In the genomic region with DNA sequence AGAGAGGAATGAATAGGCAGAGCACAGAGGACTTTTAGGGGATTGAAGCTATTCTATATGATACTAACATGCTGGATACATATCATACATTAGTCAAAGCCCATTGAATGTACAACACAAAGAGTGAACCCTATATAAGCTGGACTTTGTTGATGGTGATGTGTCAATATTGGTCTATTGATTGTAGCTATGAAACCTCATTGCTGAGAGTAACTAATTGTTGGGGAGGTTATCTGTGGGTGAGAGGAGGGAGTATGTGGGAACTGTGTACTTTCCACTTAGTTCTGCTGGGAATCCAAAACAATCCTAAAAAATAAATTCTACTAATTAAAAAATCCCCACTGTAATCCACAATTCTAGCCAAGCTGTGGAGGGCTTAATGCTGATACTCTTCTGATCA, we compare ENCODE assay signal across 32 cellular contexts. TPM values are rescaled to one million over a fixed set of nuclear protein-coding genes. Genes with fewer than 3 reads are reported as not detected.
"Had no signal": no experiment of that assay in that cellular context is flagged by ENCODE, and none has a peak within 500 bp of the region (broad histone marks: within the 10 kb centered on the region; RNA-seq: fewer than 3 reads in every experiment).

No MANE protein-coding gene starts in this region.

- FAIRE-seq: pancreas, urothelium cell line had no signal

- H3K27me3 ChIP-seq: neutrophil, pancreas, spleen, stomach, thyroid gland, tibial nerve, upper lobe of left lung, vagina had no signal

- H3K36me3 ChIP-seq: neutrophil, pancreas, prostate gland, spleen, stomach, thoracic aorta, thyroid gland, tibial nerve, upper lobe of left lung, vagina had no signal

- DNase-seq: naive B cell; naive thymus-derived CD8-positive, alpha-beta T cell; nephron progenitor cell; nucleus accumbens; pancreas; posterior cingulate gyrus; right cardiac atrium; spleen; stimulated activated CD4-positive, alpha-beta T cell treated with anti-CD3 and anti-CD28 coated beads, Interleukin-12 subunit alpha, Interleukin-12 subunit beta, amount 100 ng/mL, for 4 hours; stimulated activated CD4-positive, alpha-beta T cell treated with anti-CD3 and anti-CD28 coated beads, Interleukin-1b, Interleukin-23, amount 100 ng/mL, for 48 hours; stimulated activated CD4-positive, alpha-beta T cell treated with anti-CD3 and anti-CD28 coated beads, Interleukin-4, amount 100 ng/mL, for 1 hour; stimulated activated CD4-positive, alpha-beta T cell treated with anti-CD3 and anti-CD28 coated beads, Interleukin-4, amount 100 ng/mL, for 4 hours; stimulated activated naive B cell treated with anti-CD40 and anti-IgM and Interleukin-4, amounts not matched to agents 10 μg/mL and 1 μg/mL and 100 μg/mL, for 72 hours; stimulated activated naive CD4-positive, alpha-beta T cell treated with Interleukin-2 at 50 U/mL for 16 hours; stomach; thyroid gland; trophoblast cell; upper lobe of left lung had no signal

- H3K4me3 ChIP-seq: pancreas, prostate gland, skin epidermis, smooth muscle cell, spleen, stomach, thoracic aorta, thyroid gland, tibial nerve, upper lobe of left lung, vagina had no signal

- H3K9me3 ChIP-seq: neutrophil, prostate gland, thyroid gland, vagina had no signal

- H3K27ac ChIP-seq: neutrophil, pancreas, prostate gland, skin epidermis, spleen, stomach, thoracic aorta, thyroid gland, tibial nerve, upper lobe of left lung, vagina had no signal

- ATAC-seq: naive thymus-derived CD8-positive, alpha-beta T cell; natural killer cell treated with Interleukin-12 subunit alpha and Interleukin-12 subunit beta and Interleukin-15 and Interleukin-18, amount 100 ng/mL, for 72 hours; pancreas; right cardiac atrium; sciatic nerve; stimulated activated effector memory CD8-positive, alpha-beta T cell treated with anti-CD3 and anti-CD28 coated beads, Interleukin-12 subunit alpha, Interleukin-12 subunit beta, amount 100 ng/mL, for 72 hours; stimulated activated naive B cell treated with anti-CD40 and anti-IgM and Interleukin-4, amounts not matched to agents 10 μg/mL and 1 μg/mL and 100 μg/mL, for 72 hours had no signal

- H3K4me1 ChIP-seq: pancreas, prostate gland, spleen, stomach, thyroid gland, tibial nerve, upper lobe of left lung, vagina had no signal

RNA-seq across cellular contexts. Expression of a gene that starts 22.0 kb away (rescaled TPM):
- total RNA-seq: naive thymus-derived CD8-positive, alpha-beta T cell; natural killer cell treated with Interleukin-12 subunit alpha and Interleukin-12 subunit beta and Interleukin-15 and Interleukin-18, amount 100 ng/mL, for 72 hours; neural crest cell; omental fat pad; osteocyte; prostate gland; right cardiac atrium; sciatic nerve; spleen; thyroid gland; tibial nerve had no signal
- polyA plus RNA-seq: naive thymus-derived CD8-positive, alpha-beta T cell; spleen had no signal
